ENCODE assay signal across 35 cellular contexts in genomic region chr4:179977378-179977777, GRCh38.
"Had no signal": no experiment of that assay in that cellular context is flagged by ENCODE, and none has a peak within 500 bp of the region (broad histone marks: within the 10 kb centered on the region; RNA-seq: fewer than 3 reads in every experiment).

No MANE protein-coding gene starts in this region.

- DNase-seq: Karpas-422, Kasumi-1, MG63, MM.1S, NCI-H1048, NCI-H1092, NCI-H1092 treated with DMSO at 0.1 percent for 48 hours, NCI-H1105, NCI-H1105 treated with DMSO at 0.1 percent for 48 hours, NCI-H1417, NCI-H1417 treated with DMSO at 0.1 percent for 48 hours, NCI-H1436, NCI-H1436 treated with DMSO at 0.1 percent for 48 hours, NCI-H146, NCI-H1694, NCI-H1694 treated with DMSO at 0.1 percent for 48 hours, NCI-H187, NCI-H187 treated with DMSO at 0.1 percent for 48 hours, NCI-H1930, NCI-H2029, NCI-H2029 treated with DMSO at 0.1 percent for 48 hours, NCI-H2081, NCI-H2081 treated with DMSO at 0.1 percent for 48 hours, NCI-H2107, NCI-H2171, NCI-H2171 treated with DMSO at 0.1 percent for 48 hours, NCI-H2227 treated with DMSO at 0.1 percent for 48 hours, NCI-H226, NCI-H345, NCI-H446, NCI-H446 treated with DMSO at 0.1 percent for 48 hours, NCI-H510A, NCI-H510A treated with DMSO at 0.1 percent for 48 hours, NCI-H524, NCI-H524 treated with DMSO at 0.1 percent for 48 hours had no signal

- H3K36me3 ChIP-seq: MG63 had no signal

- H3K9me3 ChIP-seq: MG63 had no signal

- H3K4me3 ChIP-seq: MG63 had no signal

- H3K27me3 ChIP-seq: MG63 had no signal
